In the genomic region with DNA sequence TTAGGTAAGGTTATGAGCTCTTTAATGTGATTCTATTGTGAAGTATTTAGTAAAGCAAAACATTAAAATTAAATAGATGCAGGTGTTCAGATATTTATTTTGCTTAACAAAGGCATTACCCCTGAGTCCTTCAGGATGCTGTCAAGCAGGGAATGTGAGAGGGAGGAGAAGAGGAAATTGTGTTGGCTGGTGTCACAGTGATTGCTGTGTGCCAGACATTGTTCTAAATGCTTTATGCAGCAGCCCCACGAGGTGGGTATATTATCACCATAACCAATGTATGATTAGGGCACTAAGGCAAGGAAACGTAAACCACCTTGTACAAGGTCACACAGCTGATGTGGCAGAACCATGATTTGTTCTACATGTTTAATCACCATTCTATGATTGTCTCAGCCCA, we compare ENCODE assay signal across 15 cellular contexts.
"Had no signal": no experiment of that assay in that cellular context is flagged by ENCODE, and none has a peak within 500 bp of the region (broad histone marks: within the 10 kb centered on the region; RNA-seq: fewer than 3 reads in every experiment).

No MANE protein-coding gene starts in this region.

- DNase-seq: activated CD4-positive, alpha-beta T cell treated with anti-CD3 and anti-CD28 coated beads for 48 hours; activated naive CD4-positive, alpha-beta T cell; aorta; dorsolateral prefrontal cortex; esophagus squamous epithelium; foreskin fibroblast; heart left ventricle; mammary epithelial cell; naive thymus-derived CD4-positive, alpha-beta T cell; stomach had no signal

- H3K4me3 ChIP-seq: breast epithelium, dorsolateral prefrontal cortex, esophagus squamous epithelium, heart left ventricle, right atrium auricular region, skin epidermis, stomach, thoracic aorta had no signal

- H3K27me3 ChIP-seq: breast epithelium, right atrium auricular region, stomach had no signal

- H3K9me3 ChIP-seq: breast epithelium, esophagus squamous epithelium, heart left ventricle, neutrophil, right atrium auricular region, stomach, thoracic aorta had no signal

- H3K36me3 ChIP-seq: breast epithelium, esophagus squamous epithelium, heart left ventricle, neutrophil, right atrium auricular region, stomach, thoracic aorta had no signal
